In genomic region chr19:51621178-51621577, GRCh38 we compare ENCODE assay signal across 20 cellular contexts. TPM values are rescaled to one million over a fixed set of nuclear protein-coding genes. Genes with fewer than 3 reads are reported as not detected.
DNase-seq lines count a peak whose midpoint lies in the region; ATAC-seq, FAIRE-seq and TF ChIP-seq lines count a peak whose summit lies in the region.
"Had no signal": no experiment of that assay in that cellular context is flagged by ENCODE, and none has a peak within 500 bp of the region (broad histone marks: within the 10 kb centered on the region; RNA-seq: fewer than 3 reads in every experiment).

No MANE protein-coding gene starts in this region.

- H3K27ac ChIP-seq in neutrophil (peak overlapping the region; percentile 87), ascending aorta (no peak overlapping the region)
- H3K27ac ChIP-seq: adrenal gland, left ventricle myocardium inferior had no signal

- peak; percentile 93 for FAIRE-seq in GM12892 (lab: Jason Lieb, UNC)
- FAIRE-seq: G401.6, HepG2 had no signal

- peaks cover 52 to 90% of the 10 kb centered on the region in 2 experiments for H3K4me1 ChIP-seq in neutrophil (ENCODE audit: control insufficient read depth in 1 of 2, insufficient read depth in 1 of 2, low read depth in 1 of 2, low read length in 1 of 2)
- H3K4me1 ChIP-seq in ascending aorta: no peaks in the 10 kb centered on the region
- H3K4me1 ChIP-seq: adrenal gland, left ventricle myocardium inferior had no signal

- peaks cover 60% of the 10 kb centered on the region for H3K36me3 ChIP-seq in neutrophil
- no peaks in the 10 kb centered on the region for H3K36me3 ChIP-seq in ascending aorta
- H3K36me3 ChIP-seq: adrenal gland, left ventricle myocardium inferior had no signal

- DNase-seq in GM12892 (ENCODE audit: insufficient read length): no peak
- DNase-seq in NOMO-1 treated with dmso at 0.1 percent for 144 hours (lab: John Stamatoyannopoulos, UW; ENCODE audit: unreplicated experiment): peak; percentile 91
- DNase-seq in ascending aorta (ENCODE audit: low spot score in 2 of 2): no peak
- no peak for DNase-seq in GOT3 (lab: John Stamatoyannopoulos, UW)
- DNase-seq in foreskin melanocyte: no peak
- DNase-seq: activated CD4-positive, CD25-positive, alpha-beta regulatory T cell treated with anti-CD3 and anti-CD28 coated beads, Interleukin-2, amount 50 U/mL, for 72 hours; activated T-cell treated with anti-CD3 and anti-CD28 coated beads, Interleukin-2, amount 50 U/mL, for 24 hours; adrenal gland; CD4-positive, CD25-positive, alpha-beta regulatory T cell; H7; hypothalamus; left ventricle myocardium inferior; NCI-H1436 treated with DMSO at 0.1 percent for 48 hours had no signal

- H3K4me3 ChIP-seq in neutrophil (ENCODE audit: low read depth in 1 of 2, low read length in 1 of 2) (peak overlapping the region in 1 of 2 experiments; percentile 46), ascending aorta (no peak overlapping the region)
- H3K4me3 ChIP-seq: adrenal gland, left ventricle myocardium inferior had no signal

- no peaks in the 10 kb centered on the region for H3K27me3 ChIP-seq in neutrophil
- H3K27me3 ChIP-seq in ascending aorta: no peaks in the 10 kb centered on the region

- peak; percentile 59 for ATAC-seq in GM21529 (IDR thresholded peaks at IDR 0.05; ENCODE audit: unreplicated experiment)
- ATAC-seq in HG03135 (IDR thresholded peaks at IDR 0.05; ENCODE audit: unreplicated experiment): no peak
- ATAC-seq: HepG2 had no signal

- intact Hi-C loops in ascending aorta (cut with DNase I): no loop called here

- no peak for TF ChIP-seq POLR2A in GM12892 (IDR thresholded peaks at IDR 0.05; ENCODE audit: low read depth, low read length)

- TF ChIP-seq CTCF in neutrophil (IDR thresholded peaks at IDR 0.05) (peak; percentile 33), ascending aorta (IDR thresholded peaks at IDR 0.05) (no peak)

- no peaks in the 10 kb centered on the region for H3K9me3 ChIP-seq in neutrophil
- H3K9me3 ChIP-seq in ascending aorta: no peaks in the 10 kb centered on the region
- H3K9me3 ChIP-seq: adrenal gland, left ventricle myocardium inferior had no signal

RNA-seq across cellular contexts. Expression of gene SIGLEC5, which starts 9.0 kb away (rescaled TPM):
- not detected for polyA plus RNA-seq in GM12892 (2012; ENCODE audit: missing spikeins)
- not detected for total RNA-seq in ascending aorta
- total RNA-seq: CD4-positive, CD25-positive, alpha-beta regulatory T cell; epithelial cell of proximal tubule; H7; HepG2; left ventricle myocardium inferior had no signal
- polyA plus RNA-seq: adrenal gland, HepG2, neural cell had no signal

RNA-seq across cellular contexts. Expression of gene SIGLEC14, which starts 25.4 kb away (rescaled TPM):
- polyA plus RNA-seq in GM12892 (2012; ENCODE audit: missing spikeins): 3.0 TPM
- 0.75 TPM for total RNA-seq in ascending aorta
- total RNA-seq: CD4-positive, CD25-positive, alpha-beta regulatory T cell; epithelial cell of proximal tubule; H7 had no signal
- polyA plus RNA-seq: neural cell had no signal

RNA-seq across cellular contexts. Expression of gene ZNF175, which starts 50.1 kb away (rescaled TPM):
- polyA plus RNA-seq in GM12892 (2012; ENCODE audit: missing spikeins): 5.9 TPM
- total RNA-seq in ascending aorta: 6.1 TPM
